Comparison of ENCODE assay signal across 21 cellular contexts in the genomic region with DNA sequence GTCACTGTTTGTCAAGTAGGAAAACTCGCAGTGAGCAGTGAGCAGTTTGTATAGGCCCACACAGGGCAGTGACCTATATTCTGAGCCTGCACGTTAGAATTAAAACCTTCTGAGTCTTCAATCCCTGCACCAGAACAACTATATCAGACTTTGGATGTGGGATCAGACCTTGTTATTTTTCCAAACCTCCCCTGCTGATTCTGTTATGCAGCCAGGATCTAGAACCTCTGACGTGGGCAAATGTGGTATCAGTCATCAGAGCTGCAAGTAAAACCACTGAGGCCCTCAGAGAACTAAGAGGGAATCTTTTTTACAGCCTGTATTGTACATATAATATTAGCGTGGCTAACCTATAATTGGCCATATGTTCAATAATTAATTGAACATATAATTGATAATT.
"Had no signal": no experiment of that assay in that cellular context is flagged by ENCODE, and none has a peak within 500 bp of the region (broad histone marks: within the 10 kb centered on the region; RNA-seq: fewer than 3 reads in every experiment).

No MANE protein-coding gene starts in this region.

- ATAC-seq: foreskin keratinocyte, natural killer cell, pancreas, psoas muscle had no signal

- H3K36me3 ChIP-seq: cardiac muscle cell, left ventricle myocardium inferior, pancreas, right atrium auricular region, tibial artery, WERI-Rb-1 had no signal

- H3K9me3 ChIP-seq: pancreas, psoas muscle, right atrium auricular region, tibial artery had no signal

- H3K4me1 ChIP-seq: left ventricle myocardium inferior, pancreas, psoas muscle, right atrium auricular region, tibial artery had no signal

- DNase-seq: activated CD4-positive, alpha-beta T cell treated with anti-CD3 and anti-CD28 coated beads for 1 hour; activated CD4-positive, alpha-beta T cell treated with anti-CD3 and anti-CD28 coated beads, Interleukin-2, amount 50 U/mL, for 1 hour; activated gamma-delta T cell treated with Interleukin-2 at 50 U/mL for 16 hours; activated T-cell treated with anti-CD3 and anti-CD28 coated beads, Interleukin-2, amount 50 U/mL, for 1 hour; aorta; effector CD4-positive, alpha-beta T cell; erythroblast; foreskin keratinocyte; left ventricle myocardium inferior; mammary epithelial cell; midbrain; natural killer cell; pancreas; psoas muscle; stimulated activated CD4-positive, alpha-beta T cell treated with anti-CD3 and anti-CD28 coated beads, Interleukin-12 subunit alpha, Interleukin-12 subunit beta, amount 100 ng/mL, for 4 hours; stimulated activated CD4-positive, alpha-beta T cell treated with anti-CD3 and anti-CD28 coated beads, Interleukin-4, amount 100 ng/mL, for 4 hours; tibial artery; WERI-Rb-1 had no signal

- H3K27ac ChIP-seq: cardiac muscle cell, foreskin keratinocyte, left ventricle myocardium inferior, pancreas, psoas muscle, right atrium auricular region, tibial artery, WERI-Rb-1 had no signal

- H3K4me3 ChIP-seq: cardiac muscle cell, left ventricle myocardium inferior, pancreas, psoas muscle, right atrium auricular region, tibial artery had no signal

- H3K27me3 ChIP-seq: cardiac muscle cell, foreskin keratinocyte, pancreas, right atrium auricular region, tibial artery had no signal

- FAIRE-seq: pancreas, urothelium cell line had no signal
